In genomic region chr9:133113163-133113927, GRCh38 we compare ENCODE assay signal across 9 cellular contexts. TPM values are rescaled to one million over a fixed set of nuclear protein-coding genes. Genes with fewer than 3 reads are reported as not detected.
DNase-seq lines count a peak whose midpoint lies in the region; ATAC-seq and TF ChIP-seq lines count a peak whose summit lies in the region.
"Had no signal": no experiment of that assay in that cellular context is flagged by ENCODE, and none has a peak within 500 bp of the region (broad histone marks: within the 10 kb centered on the region; RNA-seq: fewer than 3 reads in every experiment).

No MANE protein-coding gene starts in this region.

- no peaks in the 10 kb centered on the region for H3K27me3 ChIP-seq in psoas muscle (ENCODE audit: insufficient read depth in 3 of 3, low read length in 2 of 3)

- CTCF ChIA-PET in activated CD4-positive, alpha-beta T cell treated with anti-CD3 and anti-CD28 coated beads, Interleukin-2, amount 10 ng/mL, durations not matched to agents 7 days and 5 days (lab: Charles Lee) = interaction anchor here (0.8 to 4.8 kb wide), 7 partner anchors 7 to 91 kb away, joined by 3 to 25 read pairs (median 4); no protein-coding TSS in a partner anchor

- peaks cover 53% of the 10 kb centered on the region for H3K4me1 Mint-ChIP-seq in activated CD4-positive, alpha-beta T cell treated with anti-CD3 and anti-CD28 coated beads, Interleukin-2, amount 10 ng/mL, durations not matched to agents 7 days and 5 days
- peaks cover 32% of the 10 kb centered on the region for H3K4me1 Mint-ChIP-seq in glutamatergic neuron (ENCODE audit: low read depth, unreplicated experiment)

- peaks cover 66% of the 10 kb centered on the region for H3K4me1 ChIP-seq in psoas muscle

- peak in 1 of 4 donors; percentile 2 for ATAC-seq in psoas muscle
- no peak for ATAC-seq in GM18873 (IDR thresholded peaks at IDR 0.05; ENCODE audit: low FRiP score, unreplicated experiment)

- intact Hi-C loops in psoas muscle (cut with DNase I) = loop anchor here in 1 of 2 donors (2.0 kb wide), 1 partner anchor 33 kb away; no protein-coding TSS in a partner anchor

- peak overlapping the region; percentile 37 for H3K4me3 ChIP-seq in psoas muscle

- H3K27me3 Mint-ChIP-seq in activated CD4-positive, alpha-beta T cell treated with anti-CD3 and anti-CD28 coated beads, Interleukin-2, amount 10 ng/mL, durations not matched to agents 7 days and 5 days = no peaks in the 10 kb centered on the region
- H3K27me3 Mint-ChIP-seq in glutamatergic neuron (ENCODE audit: unreplicated experiment) = peaks cover 40% of the 10 kb centered on the region

- peak overlapping the region; percentile 82 for H3K27ac Mint-ChIP-seq in activated CD4-positive, alpha-beta T cell treated with anti-CD3 and anti-CD28 coated beads, Interleukin-2, amount 10 ng/mL, durations not matched to agents 7 days and 5 days
- peak overlapping the region; percentile 99 for H3K27ac Mint-ChIP-seq in glutamatergic neuron (ENCODE audit: unreplicated experiment)

- peaks cover 12% of the 10 kb centered on the region for H3K36me3 Mint-ChIP-seq in activated CD4-positive, alpha-beta T cell treated with anti-CD3 and anti-CD28 coated beads, Interleukin-2, amount 10 ng/mL, durations not matched to agents 7 days and 5 days (ENCODE audit: low read depth)
- H3K36me3 Mint-ChIP-seq in glutamatergic neuron (ENCODE audit: unreplicated experiment) = no peaks in the 10 kb centered on the region

- no peak overlapping the region for H3K4me3 Mint-ChIP-seq in activated CD4-positive, alpha-beta T cell treated with anti-CD3 and anti-CD28 coated beads, Interleukin-2, amount 10 ng/mL, durations not matched to agents 7 days and 5 days
- H3K4me3 Mint-ChIP-seq in glutamatergic neuron (ENCODE audit: unreplicated experiment) = peak overlapping the region; percentile 78

- H3K9me3 ChIP-seq in psoas muscle = no peaks in the 10 kb centered on the region

- DNase-seq in Daoy (ENCODE audit: low read depth) (peak; percentile 73), glutamatergic neuron (no peak), psoas muscle (peak; percentile 71), cerebellar nuclear complex (lab: John Stamatoyannopoulos, UW) (no peak), NCI-H146 (lab: John Stamatoyannopoulos, UW) (no peak), NCI-H2227 (lab: John Stamatoyannopoulos, UW; ENCODE audit: unreplicated experiment) (no peak)
- no peak for DNase-seq in activated CD4-positive, alpha-beta T cell treated with anti-CD3 and anti-CD28 coated beads, Interleukin-2, amount 10 ng/mL, durations not matched to agents 7 days and 5 days
- DNase-seq: NCI-H1048 had no signal

- no peak for TF ChIP-seq CTCF in glutamatergic neuron (IDR thresholded peaks at IDR 0.05; ENCODE audit: partially characterized antibody, unreplicated experiment)
- no peak for TF ChIP-seq CTCF in psoas muscle (IDR thresholded peaks at IDR 0.05)

- POLR2A ChIA-PET in activated CD4-positive, alpha-beta T cell treated with anti-CD3 and anti-CD28 coated beads, Interleukin-2, amount 10 ng/mL, durations not matched to agents 7 days and 5 days (lab: Charles Lee) = no interaction called here

- peak overlapping the region; percentile 90 for H3K27ac ChIP-seq in psoas muscle

- H3K9me3 Mint-ChIP-seq in activated CD4-positive, alpha-beta T cell treated with anti-CD3 and anti-CD28 coated beads, Interleukin-2, amount 10 ng/mL, durations not matched to agents 7 days and 5 days = no peaks in the 10 kb centered on the region
- peaks cover 30% of the 10 kb centered on the region for H3K9me3 Mint-ChIP-seq in glutamatergic neuron (ENCODE audit: unreplicated experiment)

- peaks cover 0 to 36% of the 10 kb centered on the region in 2 donors for H3K36me3 ChIP-seq in psoas muscle (ENCODE audit: insufficient read depth in 1 of 2, low read depth in 1 of 2)

- WGBS in psoas muscle, 3 donors = 26 to 37% (median 31%) methylated on average over 19 of the region's 19 CpGs

RNA-seq across cellular contexts. Expression of gene RALGDS, which starts 7.7 kb away (rescaled TPM):
- total RNA-seq in Daoy (2014; rRNA removed; shearing (Covaris generic)) = 21.5 and 21.8 TPM in 2 replicates
- total RNA-seq in activated CD4-positive, alpha-beta T cell treated with anti-CD3 and anti-CD28 coated beads, Interleukin-2, amount 10 ng/mL, durations not matched to agents 7 days and 5 days = 10 to 100 TPM; 79.1 to 92.3 TPM
- 449 TPM for total RNA-seq in glutamatergic neuron (ENCODE audit: unreplicated experiment)
- 10 to 100 TPM; 13.3 to 64.6 (median 21.4) TPM for total RNA-seq in psoas muscle
- 10 to 100 TPM; 12.3 to 21.1 (median 17.2) TPM for polyA plus RNA-seq in psoas muscle

RNA-seq across cellular contexts. Expression of gene GBGT1, which starts 50.4 kb away (rescaled TPM):
- total RNA-seq in Daoy (2014; rRNA removed; shearing (Covaris generic)) = 6.4 and 13.9 TPM in 2 replicates
- total RNA-seq in activated CD4-positive, alpha-beta T cell treated with anti-CD3 and anti-CD28 coated beads, Interleukin-2, amount 10 ng/mL, durations not matched to agents 7 days and 5 days = 1 to 10 TPM; 2.4 to 2.7 TPM
- total RNA-seq in glutamatergic neuron (ENCODE audit: unreplicated experiment) (1.3 TPM), psoas muscle (1 to 10 TPM; 2.0 to 4.4 (median 3.3) TPM)
- polyA plus RNA-seq in psoas muscle = 1 to 10 TPM; 1.6 to 2.9 (median 2.7) TPM

RNA-seq across cellular contexts. Expression of gene CEL, which starts 51.6 kb away (rescaled TPM):
- total RNA-seq in Daoy (2014; rRNA removed; shearing (Covaris generic)) = 0.18 and 0.29 TPM in 2 replicates
- total RNA-seq in activated CD4-positive, alpha-beta T cell treated with anti-CD3 and anti-CD28 coated beads, Interleukin-2, amount 10 ng/mL, durations not matched to agents 7 days and 5 days = 1 to 10 TPM; 2.8 to 3.5 TPM
- total RNA-seq in glutamatergic neuron (ENCODE audit: unreplicated experiment) = 3.8 TPM
- 1 to 10 TPM in 1 of 4 donors, under 1 TPM in 3; 0.34 to 2.0 (median 0.63) TPM for total RNA-seq in psoas muscle
- under 1 TPM; 0.10 to 0.61 (median 0.21) TPM for polyA plus RNA-seq in psoas muscle

Comparison
In these comparisons a context has a peak if more than half of its experiments do, and no peak if none do; other contexts are left out.
1. DNase-seq: peak in Daoy (single experiment) and psoas muscle (2 of 2); none in activated CD4-positive, alpha-beta T cell treated with anti-CD3 and anti-CD28 coated beads, Interleukin-2, amount 10 ng/mL, durations not matched to agents 7 days and 5 days (single experiment), glutamatergic neuron (single experiment), cerebellar nuclear complex (0 of 2), NCI-H146 (single experiment) and NCI-H2227 (single experiment).